In genomic region chr2:67165141-67165990, GRCh38 we compare ENCODE assay signal across 20 cellular contexts.
"Had no signal": no experiment of that assay in that cellular context is flagged by ENCODE, and none has a peak within 500 bp of the region (broad histone marks: within the 10 kb centered on the region; RNA-seq: fewer than 3 reads in every experiment).

No MANE protein-coding gene starts in this region.

- H3K27me3 ChIP-seq: ascending aorta, esophagus squamous epithelium, neutrophil, sigmoid colon, upper lobe of right lung had no signal

- FAIRE-seq: endothelial cell of umbilical vein had no signal

- DNase-seq: activated CD4-positive, alpha-beta T cell treated with anti-CD3 and anti-CD28 coated beads, Interleukin-2, amount 10 ng/mL, durations not matched to agents 7 days and 5 days; activated CD8-positive, alpha-beta memory T cell treated with anti-CD3 and anti-CD28 coated beads, Interleukin-2, amount 50 U/mL, for 4 hours; activated CD8-positive, alpha-beta T cell treated with anti-CD3 and anti-CD28 coated beads, Interleukin-2, amount 10 ng/mL, durations not matched to agents 7 days and 5 days; activated naive CD4-positive, alpha-beta T cell treated with anti-CD3 and anti-CD28 coated beads for 36 hours; activated T-cell treated with anti-CD3 and anti-CD28 coated beads, Interleukin-2, amount 50 U/mL, for 4 hours; effector CD4-positive, alpha-beta T cell; esophagus squamous epithelium; left ventricle myocardium superior; naive thymus-derived CD8-positive, alpha-beta T cell; sigmoid colon; stimulated activated CD4-positive, alpha-beta T cell treated with anti-CD3 and anti-CD28 coated beads, Interleukin-4, amount 100 ng/mL, for 4 hours; T-cell; upper lobe of right lung had no signal

- H2AFZ ChIP-seq: parathyroid adenoma had no signal

- H3K27ac Mint-ChIP-seq: activated CD4-positive, alpha-beta T cell treated with anti-CD3 and anti-CD28 coated beads, Interleukin-2, amount 10 ng/mL, durations not matched to agents 7 days and 5 days; activated CD8-positive, alpha-beta T cell treated with anti-CD3 and anti-CD28 coated beads, Interleukin-2, amount 10 ng/mL, durations not matched to agents 7 days and 5 days; activated naive CD4-positive, alpha-beta T cell treated with anti-CD3 and anti-CD28 coated beads for 36 hours; memory B cell; naive thymus-derived CD8-positive, alpha-beta T cell; stimulated activated memory B cell treated with anti-CD40 and anti-IgM and Interleukin-4, amounts not matched to agents 10 μg/mL and 1 μg/mL and 100 μg/mL, for 72 hours; T-cell had no signal

- H3K36me3 Mint-ChIP-seq: memory B cell; naive thymus-derived CD8-positive, alpha-beta T cell; stimulated activated memory B cell treated with anti-CD40 and anti-IgM and Interleukin-4, amounts not matched to agents 10 μg/mL and 1 μg/mL and 100 μg/mL, for 72 hours; T-cell had no signal

- H3K9ac ChIP-seq: parathyroid adenoma had no signal

- H3K4me1 ChIP-seq: ascending aorta, esophagus squamous epithelium, parathyroid adenoma, upper lobe of right lung had no signal

- H3K27me3 Mint-ChIP-seq: activated CD4-positive, alpha-beta T cell treated with anti-CD3 and anti-CD28 coated beads, Interleukin-2, amount 10 ng/mL, durations not matched to agents 7 days and 5 days; memory B cell; naive thymus-derived CD8-positive, alpha-beta T cell; stimulated activated memory B cell treated with anti-CD40 and anti-IgM and Interleukin-4, amounts not matched to agents 10 μg/mL and 1 μg/mL and 100 μg/mL, for 72 hours; T-cell had no signal

- H3K9me3 ChIP-seq: ascending aorta, esophagus squamous epithelium, neutrophil, sigmoid colon, thoracic aorta, upper lobe of right lung had no signal

- H3K9me3 Mint-ChIP-seq: memory B cell had no signal

- H3K79me2 ChIP-seq: parathyroid adenoma had no signal

- H3K4me3 ChIP-seq: ascending aorta, esophagus squamous epithelium, sigmoid colon, thoracic aorta, upper lobe of right lung had no signal

- ATAC-seq: activated CD8-positive, alpha-beta T cell treated with anti-CD3 and anti-CD28 coated beads, Interleukin-2, amount 10 ng/mL, durations not matched to agents 7 days and 5 days; activated T-cell treated with anti-CD3 and anti-CD28 coated beads, Interleukin-2, amount 50 U/mL, for 4 hours; left ventricle myocardium superior; naive thymus-derived CD8-positive, alpha-beta T cell; stimulated activated memory B cell treated with anti-CD40 and anti-IgM and Interleukin-4, amounts not matched to agents 10 μg/mL and 1 μg/mL and 100 μg/mL, for 72 hours; T-cell; upper lobe of right lung had no signal

- H3K27ac ChIP-seq: ascending aorta, esophagus squamous epithelium, neutrophil, parathyroid adenoma, sigmoid colon, thoracic aorta, upper lobe of right lung had no signal

- H3K36me3 ChIP-seq: ascending aorta, esophagus squamous epithelium, neutrophil, sigmoid colon, thoracic aorta, upper lobe of right lung had no signal

- H3K4me3 Mint-ChIP-seq: activated CD4-positive, alpha-beta T cell treated with anti-CD3 and anti-CD28 coated beads, Interleukin-2, amount 10 ng/mL, durations not matched to agents 7 days and 5 days; activated CD8-positive, alpha-beta T cell treated with anti-CD3 and anti-CD28 coated beads, Interleukin-2, amount 10 ng/mL, durations not matched to agents 7 days and 5 days; activated naive CD4-positive, alpha-beta T cell treated with anti-CD3 and anti-CD28 coated beads for 36 hours; activated T-cell treated with anti-CD3 and anti-CD28 coated beads, Interleukin-2, amount 50 U/mL, for 4 hours; memory B cell; naive thymus-derived CD8-positive, alpha-beta T cell; stimulated activated memory B cell treated with anti-CD40 and anti-IgM and Interleukin-4, amounts not matched to agents 10 μg/mL and 1 μg/mL and 100 μg/mL, for 72 hours; T-cell had no signal

- H3K4me1 Mint-ChIP-seq: activated CD4-positive, alpha-beta T cell treated with anti-CD3 and anti-CD28 coated beads, Interleukin-2, amount 10 ng/mL, durations not matched to agents 7 days and 5 days; memory B cell; naive thymus-derived CD8-positive, alpha-beta T cell; stimulated activated memory B cell treated with anti-CD40 and anti-IgM and Interleukin-4, amounts not matched to agents 10 μg/mL and 1 μg/mL and 100 μg/mL, for 72 hours; T-cell had no signal
